21 cellular contexts compared by ENCODE assay signal in the genomic region with DNA sequence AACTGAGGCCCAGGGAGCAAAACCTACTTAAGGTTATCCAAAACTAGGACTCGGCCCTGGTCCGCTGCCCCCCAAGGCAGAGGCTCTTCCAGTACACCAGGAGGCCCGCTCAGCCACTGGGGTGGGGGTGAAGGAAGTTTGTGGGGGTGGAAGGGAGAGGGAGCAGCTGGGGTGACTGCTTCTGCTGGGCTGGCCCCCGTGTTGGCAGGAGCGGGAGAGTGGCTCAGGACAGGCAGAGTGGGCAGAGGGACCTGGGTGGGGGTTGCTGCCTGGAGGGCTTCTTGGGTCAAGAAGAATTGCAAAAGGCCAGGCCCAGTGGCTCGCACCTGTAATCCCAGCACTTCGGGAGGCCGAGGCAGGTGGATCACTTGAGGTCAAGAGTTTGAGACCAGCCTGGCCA. TPM values are rescaled to one million over a fixed set of nuclear protein-coding genes. Genes with fewer than 3 reads are reported as not detected.
A peak's percentile ranks its signal among the peaks of the same experiment; 100 is the strongest.
DNase-seq lines count a peak whose midpoint lies in the region; ATAC-seq and TF ChIP-seq lines count a peak whose summit lies in the region.
"Had no signal": no experiment of that assay in that cellular context is flagged by ENCODE, and none has a peak within 500 bp of the region (broad histone marks: within the 10 kb centered on the region; RNA-seq: fewer than 3 reads in every experiment).

No MANE protein-coding gene starts in this region.

- ATAC-seq in CD4-positive, CD25-positive, alpha-beta regulatory T cell (ENCODE audit: low read depth in 2 of 2) = no peak
- ATAC-seq in stimulated activated effector memory CD8-positive, alpha-beta T cell treated with anti-CD3 and anti-CD28 coated beads, Interleukin-12 subunit alpha, Interleukin-12 subunit beta, amount 100 ng/mL, for 72 hours = no peak
- no peak for ATAC-seq in T-cell (replicated peaks in 1 of 4)
- ATAC-seq: CD8-positive, alpha-beta T cell; GM12878; HCT116 had no signal

- no peak overlapping the region for H3K27ac ChIP-seq in CD4-positive, CD25-positive, alpha-beta regulatory T cell (ENCODE audit: insufficient read depth, low read length, poor library complexity, severe bottlenecking)
- H3K27ac ChIP-seq: BLaER1 had no signal

- no peaks in the 10 kb centered on the region for H3K9me3 ChIP-seq in CD4-positive, CD25-positive, alpha-beta regulatory T cell (ENCODE audit: control insufficient read depth in 2 of 2, low read length in 2 of 2)
- H3K9me3 ChIP-seq: BLaER1 had no signal

- H3K36me3 Mint-ChIP-seq in CD4-positive, CD25-positive, alpha-beta regulatory T cell = peaks cover 37% of the 10 kb centered on the region
- H3K36me3 Mint-ChIP-seq in chondrocyte (ENCODE audit: low read depth) (peaks cover 7% of the 10 kb centered on the region), T-cell (peaks cover 41% of the 10 kb centered on the region)
- H3K36me3 Mint-ChIP-seq in stimulated activated effector memory CD8-positive, alpha-beta T cell treated with anti-CD3 and anti-CD28 coated beads, Interleukin-12 subunit alpha, Interleukin-12 subunit beta, amount 100 ng/mL, for 72 hours = peaks cover 29% of the 10 kb centered on the region

- H3K36me3 ChIP-seq in CD4-positive, CD25-positive, alpha-beta regulatory T cell (ENCODE audit: control insufficient read depth, insufficient read depth, low read length) = peaks cover 51% of the 10 kb centered on the region
- H3K36me3 ChIP-seq: BLaER1 had no signal

- no peak overlapping the region for H3K4me3 ChIP-seq in CD4-positive, CD25-positive, alpha-beta regulatory T cell (ENCODE audit: low read depth, low read length)
- H3K4me3 ChIP-seq: BLaER1, GM12878 had no signal

- POLR2A ChIA-PET in T-cell (lab: Charles Lee) = no interaction called here

- no peak for DNase-seq in CD4-positive, CD25-positive, alpha-beta regulatory T cell
- peak; percentile 66 for DNase-seq in chondrocyte (ENCODE audit: low spot score)
- DNase-seq in mesenteric fat pad (ENCODE audit: low spot score) = peak; percentile 69
- DNase-seq in stimulated activated effector memory CD8-positive, alpha-beta T cell treated with anti-CD3 and anti-CD28 coated beads, Interleukin-12 subunit alpha, Interleukin-12 subunit beta, amount 100 ng/mL, for 72 hours (ENCODE audit: low spot score in 2 of 2) = no peak
- no peak for DNase-seq in T-cell
- no peak for DNase-seq in stimulated activated CD4-positive, alpha-beta T cell treated with anti-CD3 and anti-CD28 coated beads, Interleukin-15, amount 100 ng/mL, for 24 hours
- DNase-seq in stimulated activated CD4-positive, alpha-beta T cell treated with anti-CD3 and anti-CD28 coated beads, Interleukin-4, amount 100 ng/mL, for 24 hours = no peak
- DNase-seq: 8988T; Calu3; CD8-positive, alpha-beta T cell; DMS 273 treated with DMSO at 0.1 percent for 48 hours; DMS53; DND-41; EL; GOT3; H7; HFFc6 had no signal

- peak overlapping the region in 2 of 3 donors; percentile 26 to 71 for H3K27ac Mint-ChIP-seq in CD4-positive, CD25-positive, alpha-beta regulatory T cell
- H3K27ac Mint-ChIP-seq in chondrocyte (ENCODE audit: unreplicated experiment) = no peak overlapping the region
- peak overlapping the region; percentile 71 for H3K27ac Mint-ChIP-seq in stimulated activated effector memory CD8-positive, alpha-beta T cell treated with anti-CD3 and anti-CD28 coated beads, Interleukin-12 subunit alpha, Interleukin-12 subunit beta, amount 100 ng/mL, for 72 hours
- no peak overlapping the region for H3K27ac Mint-ChIP-seq in T-cell
- H3K27ac Mint-ChIP-seq: HFFc6 had no signal

- no peak for TF ChIP-seq CTCF in chondrocyte (IDR thresholded peaks at IDR 0.05)

- H3K4me1 ChIP-seq in CD4-positive, CD25-positive, alpha-beta regulatory T cell (ENCODE audit: control insufficient read depth, insufficient read depth, low read length, poor library complexity, severe bottlenecking) = peaks cover 5% of the 10 kb centered on the region

- no peaks in the 10 kb centered on the region for H3K27me3 ChIP-seq in CD4-positive, CD25-positive, alpha-beta regulatory T cell (ENCODE audit: control insufficient read depth, insufficient read depth, low read length)
- H3K27me3 ChIP-seq: BLaER1 had no signal

- peaks cover 0 to 19% (median 10%) of the 10 kb centered on the region in 4 donors for H3K4me1 Mint-ChIP-seq in CD4-positive, CD25-positive, alpha-beta regulatory T cell
- H3K4me1 Mint-ChIP-seq in chondrocyte (ENCODE audit: low read depth) (no peaks in the 10 kb centered on the region), T-cell (peaks cover 8 to 14% (median 8%) of the 10 kb centered on the region in 3 donors)
- H3K4me1 Mint-ChIP-seq in stimulated activated effector memory CD8-positive, alpha-beta T cell treated with anti-CD3 and anti-CD28 coated beads, Interleukin-12 subunit alpha, Interleukin-12 subunit beta, amount 100 ng/mL, for 72 hours = peaks cover 6% of the 10 kb centered on the region

- no peaks in the 10 kb centered on the region for H3K9me3 Mint-ChIP-seq in CD4-positive, CD25-positive, alpha-beta regulatory T cell
- no peaks in the 10 kb centered on the region for H3K9me3 Mint-ChIP-seq in chondrocyte (ENCODE audit: low read depth)
- no peaks in the 10 kb centered on the region for H3K9me3 Mint-ChIP-seq in stimulated activated effector memory CD8-positive, alpha-beta T cell treated with anti-CD3 and anti-CD28 coated beads, Interleukin-12 subunit alpha, Interleukin-12 subunit beta, amount 100 ng/mL, for 72 hours
- no peaks in the 10 kb centered on the region for H3K9me3 Mint-ChIP-seq in T-cell
- H3K9me3 Mint-ChIP-seq: CD14-positive monocyte; CD8-positive, alpha-beta T cell; HFFc6 had no signal

- CTCF ChIA-PET in T-cell (lab: Charles Lee) = interaction anchor here in 1 of 2 donors (0.7 kb wide), 1 partner anchor 242 kb away, joined by 15 read pairs; no protein-coding TSS in a partner anchor

- no peaks in the 10 kb centered on the region for H3K27me3 Mint-ChIP-seq in CD4-positive, CD25-positive, alpha-beta regulatory T cell
- H3K27me3 Mint-ChIP-seq in chondrocyte (ENCODE audit: low read depth) = no peaks in the 10 kb centered on the region
- H3K27me3 Mint-ChIP-seq in T-cell = no peaks in the 10 kb centered on the region

- no peak overlapping the region for H3K4me3 Mint-ChIP-seq in CD4-positive, CD25-positive, alpha-beta regulatory T cell
- H3K4me3 Mint-ChIP-seq in chondrocyte (ENCODE audit: unreplicated experiment) (no peak overlapping the region), T-cell (no peak overlapping the region)
- no peak overlapping the region for H3K4me3 Mint-ChIP-seq in stimulated activated effector memory CD8-positive, alpha-beta T cell treated with anti-CD3 and anti-CD28 coated beads, Interleukin-12 subunit alpha, Interleukin-12 subunit beta, amount 100 ng/mL, for 72 hours
- H3K4me3 Mint-ChIP-seq: CD14-positive monocyte; CD8-positive, alpha-beta T cell; HFFc6 had no signal

RNA-seq across cellular contexts. Expression of a gene that starts 8.2 kb away (rescaled TPM):
- total RNA-seq in CD4-positive, CD25-positive, alpha-beta regulatory T cell = 120 TPM
- polyA plus RNA-seq in CD4-positive, CD25-positive, alpha-beta regulatory T cell = 10 to 100 TPM; 65.2 to 94.0 (median 73.7) TPM
- total RNA-seq in chondrocyte (0.58 to 1.1 TPM (median 1.1 TPM) in 3 replicates), mesenteric fat pad (13.8 TPM), T-cell (10 to 100 TPM; 75.7 to 98.9 (median 85.3) TPM)

Comparison
In these comparisons a context has a peak if more than half of its experiments do, and no peak if none do; other contexts are left out.
1. DNase-seq: peak in chondrocyte (single experiment) and mesenteric fat pad (single experiment); none in CD4-positive, CD25-positive, alpha-beta regulatory T cell (0 of 3), stimulated activated effector memory CD8-positive, alpha-beta T cell treated with anti-CD3 and anti-CD28 coated beads, Interleukin-12 subunit alpha, Interleukin-12 subunit beta, amount 100 ng/mL, for 72 hours (0 of 2), T-cell (0 of 34), stimulated activated CD4-positive, alpha-beta T cell treated with anti-CD3 and anti-CD28 coated beads, Interleukin-15, amount 100 ng/mL, for 24 hours (single experiment) and stimulated activated CD4-positive, alpha-beta T cell treated with anti-CD3 and anti-CD28 coated beads, Interleukin-4, amount 100 ng/mL, for 24 hours (single experiment).
2. H3K27ac Mint-ChIP-seq: peak in CD4-positive, CD25-positive, alpha-beta regulatory T cell (2 of 3) and stimulated activated effector memory CD8-positive, alpha-beta T cell treated with anti-CD3 and anti-CD28 coated beads, Interleukin-12 subunit alpha, Interleukin-12 subunit beta, amount 100 ng/mL, for 72 hours (single experiment); none in chondrocyte (single experiment) and T-cell (0 of 2).